ENCODE assay signal across 22 cellular contexts in the genomic region with DNA sequence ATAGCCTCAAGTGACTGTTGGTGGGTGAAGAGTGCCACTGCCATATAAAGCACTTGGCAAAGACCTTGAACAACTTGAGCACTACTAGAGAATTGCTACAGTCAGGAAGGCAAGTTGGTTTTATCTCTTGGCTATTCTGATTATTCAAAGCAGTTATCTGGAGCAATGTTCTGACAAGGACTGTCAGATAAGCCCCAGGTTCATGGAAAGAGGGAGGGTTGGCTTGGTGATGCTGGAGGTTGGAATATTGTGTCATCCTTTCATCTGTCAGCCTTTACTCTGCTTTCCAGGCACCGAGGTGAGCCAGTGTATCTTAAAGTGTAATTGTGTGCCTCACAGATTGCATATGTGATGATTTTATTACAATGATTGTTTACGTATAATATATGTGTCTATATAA.
"Had no signal": no experiment of that assay in that cellular context is flagged by ENCODE, and none has a peak within 500 bp of the region (broad histone marks: within the 10 kb centered on the region; RNA-seq: fewer than 3 reads in every experiment).

No MANE protein-coding gene starts in this region.

- H3K4me1 ChIP-seq: lower lobe of right lung, suprapubic skin, thyroid gland had no signal

- H3K27me3 ChIP-seq: hepatocyte, neural progenitor cell, ovary, right lobe of liver, suprapubic skin, thyroid gland had no signal

- H3K4me2 ChIP-seq: hepatocyte, neural progenitor cell had no signal

- H3K36me3 ChIP-seq: lower lobe of right lung, neural progenitor cell, ovary, right lobe of liver, suprapubic skin, thyroid gland had no signal

- H3K9ac ChIP-seq: neural progenitor cell had no signal

- H2AFZ ChIP-seq: hepatocyte, neural progenitor cell had no signal

- ATAC-seq: left lobe of liver; lower lobe of right lung; natural killer cell treated with Interleukin-12 subunit alpha and Interleukin-12 subunit beta and Interleukin-15 and Interleukin-18, amount 100 ng/mL, for 72 hours; right lobe of liver; stimulated activated effector memory CD8-positive, alpha-beta T cell treated with anti-CD3 and anti-CD28 coated beads, Interleukin-12 subunit alpha, Interleukin-12 subunit beta, amount 100 ng/mL, for 72 hours; stimulated activated naive CD8-positive, alpha-beta T cell treated with anti-CD3 and anti-CD28 coated beads, Interleukin-15, Interleukin-2, amounts not matched to agents 100 U/mL and 50 U/mL, for 24 hours had no signal

- H3K4me3 ChIP-seq: coronary artery, hepatocyte, lower lobe of right lung, neural progenitor cell, ovary, right lobe of liver, suprapubic skin, thyroid gland had no signal

- H3K79me2 ChIP-seq: hepatocyte had no signal

- DNase-seq: effector CD4-positive, alpha-beta T cell; endodermal cell; erythroblast; head of caudate nucleus; kidney glomerular epithelial cell; lower lobe of right lung; midbrain; nucleus accumbens; ovary; right lobe of liver; stimulated activated CD4-positive, alpha-beta T cell treated with anti-CD3 and anti-CD28 coated beads, Interleukin-4, amount 100 ng/mL, for 1 hour; stimulated activated CD8-positive, alpha-beta memory T cell treated with anti-CD3 and anti-CD28 coated beads, Interleukin-4, amount 100 ng/mL, for 48 hours; stimulated activated naive CD8-positive, alpha-beta T cell treated with anti-CD3 and anti-CD28 coated beads, Interleukin-15, Interleukin-2, amounts not matched to agents 100 U/mL and 50 U/mL, for 24 hours; thyroid gland had no signal

- H3K27ac ChIP-seq: coronary artery, hepatocyte, lower lobe of right lung, neural progenitor cell, ovary, right lobe of liver, suprapubic skin, thyroid gland had no signal

- FAIRE-seq: urothelium cell line had no signal

- H3K9me3 ChIP-seq: lower lobe of right lung, ovary, right lobe of liver, suprapubic skin, thyroid gland had no signal
